In the genomic region with DNA sequence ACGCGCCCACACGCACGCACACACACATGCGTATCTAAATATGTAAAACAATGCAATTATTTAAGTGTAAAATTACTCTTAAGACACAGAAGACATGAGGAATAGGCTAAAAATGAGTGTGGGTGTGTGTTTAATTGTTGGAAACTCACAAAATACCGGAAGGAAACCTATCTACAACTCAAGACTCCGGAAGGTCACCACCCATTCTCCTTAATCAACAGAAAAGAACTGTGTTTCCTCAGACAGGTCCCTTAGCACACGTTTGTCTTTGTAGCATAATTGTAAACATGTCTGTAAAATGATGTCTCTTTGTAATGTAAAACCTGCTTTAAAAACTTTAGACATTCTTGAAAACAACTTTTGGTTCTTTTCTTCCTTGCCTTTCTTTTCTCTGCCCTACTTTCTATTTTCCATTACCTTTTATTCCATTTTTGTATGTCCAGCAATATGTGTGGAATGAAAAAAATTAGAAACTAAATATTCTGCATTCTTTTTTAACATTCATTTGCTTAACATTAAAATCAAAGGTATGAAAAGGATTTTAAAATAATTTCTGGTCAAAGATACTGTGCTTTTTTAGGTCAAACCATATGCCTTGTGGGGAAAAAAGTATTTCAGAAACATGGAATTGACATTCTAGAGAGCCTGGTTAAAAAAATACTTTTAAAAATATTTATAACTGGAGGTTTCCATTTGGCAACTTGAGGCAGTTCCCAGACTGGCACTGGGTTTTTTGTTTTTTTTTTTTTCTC, we compare ENCODE assay signal across 1 cellular context.
TF ChIP-seq lines count a peak whose summit lies in the region.

No MANE protein-coding gene starts in this region.

TF ChIP-seq in K562, 482 proteins besides CTCF, POLR2A, EP300 and RAD21:
- no peak for TF ChIP-seq BRD4 (IDR thresholded peaks at IDR 0.05)
- no peak for TF ChIP-seq SNIP1 (IDR thresholded peaks at IDR 0.05; ENCODE audit: low read depth)
- 0 out of 2 replicates have a peak, but pooled peaks have one; percentile 32 for TF ChIP-seq NR2C1 (IDR thresholded peaks at IDR 0.05)
- no peak for TF ChIP-seq NR2C1 (tag; IDR thresholded peaks at IDR 0.05)
- peak; percentile 84 for TF ChIP-seq GABPA (tag; conservative IDR thresholded peaks at IDR 0.05; ENCODE audit: low read depth)
